In the genomic region with DNA sequence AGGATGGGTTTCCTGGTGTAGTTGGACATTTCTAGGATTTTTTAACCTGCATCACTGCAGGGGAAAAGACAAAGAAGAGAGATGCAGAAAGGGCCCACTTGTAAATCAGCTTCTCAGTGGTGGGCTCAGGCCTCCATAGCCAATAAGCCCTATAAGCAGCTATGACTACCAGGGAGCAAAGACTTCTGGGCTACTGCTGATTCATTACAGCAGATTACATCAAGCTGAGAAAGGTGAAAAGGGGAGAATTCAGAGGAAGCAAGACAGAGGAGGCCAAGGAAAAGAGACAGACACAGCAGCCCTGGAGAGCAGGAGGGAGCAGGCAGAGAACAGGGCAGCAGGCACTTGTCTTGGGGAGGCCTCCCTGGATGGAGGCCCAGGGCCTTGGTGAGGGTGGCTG, we compare ENCODE assay signal across 1 cellular context.
TF ChIP-seq lines count a peak whose summit lies in the region.

No MANE protein-coding gene starts in this region.

TF ChIP-seq in K562, 482 proteins besides CTCF, POLR2A, EP300 and RAD21 (continued from another document):
- TF ChIP-seq, protein P1, sequence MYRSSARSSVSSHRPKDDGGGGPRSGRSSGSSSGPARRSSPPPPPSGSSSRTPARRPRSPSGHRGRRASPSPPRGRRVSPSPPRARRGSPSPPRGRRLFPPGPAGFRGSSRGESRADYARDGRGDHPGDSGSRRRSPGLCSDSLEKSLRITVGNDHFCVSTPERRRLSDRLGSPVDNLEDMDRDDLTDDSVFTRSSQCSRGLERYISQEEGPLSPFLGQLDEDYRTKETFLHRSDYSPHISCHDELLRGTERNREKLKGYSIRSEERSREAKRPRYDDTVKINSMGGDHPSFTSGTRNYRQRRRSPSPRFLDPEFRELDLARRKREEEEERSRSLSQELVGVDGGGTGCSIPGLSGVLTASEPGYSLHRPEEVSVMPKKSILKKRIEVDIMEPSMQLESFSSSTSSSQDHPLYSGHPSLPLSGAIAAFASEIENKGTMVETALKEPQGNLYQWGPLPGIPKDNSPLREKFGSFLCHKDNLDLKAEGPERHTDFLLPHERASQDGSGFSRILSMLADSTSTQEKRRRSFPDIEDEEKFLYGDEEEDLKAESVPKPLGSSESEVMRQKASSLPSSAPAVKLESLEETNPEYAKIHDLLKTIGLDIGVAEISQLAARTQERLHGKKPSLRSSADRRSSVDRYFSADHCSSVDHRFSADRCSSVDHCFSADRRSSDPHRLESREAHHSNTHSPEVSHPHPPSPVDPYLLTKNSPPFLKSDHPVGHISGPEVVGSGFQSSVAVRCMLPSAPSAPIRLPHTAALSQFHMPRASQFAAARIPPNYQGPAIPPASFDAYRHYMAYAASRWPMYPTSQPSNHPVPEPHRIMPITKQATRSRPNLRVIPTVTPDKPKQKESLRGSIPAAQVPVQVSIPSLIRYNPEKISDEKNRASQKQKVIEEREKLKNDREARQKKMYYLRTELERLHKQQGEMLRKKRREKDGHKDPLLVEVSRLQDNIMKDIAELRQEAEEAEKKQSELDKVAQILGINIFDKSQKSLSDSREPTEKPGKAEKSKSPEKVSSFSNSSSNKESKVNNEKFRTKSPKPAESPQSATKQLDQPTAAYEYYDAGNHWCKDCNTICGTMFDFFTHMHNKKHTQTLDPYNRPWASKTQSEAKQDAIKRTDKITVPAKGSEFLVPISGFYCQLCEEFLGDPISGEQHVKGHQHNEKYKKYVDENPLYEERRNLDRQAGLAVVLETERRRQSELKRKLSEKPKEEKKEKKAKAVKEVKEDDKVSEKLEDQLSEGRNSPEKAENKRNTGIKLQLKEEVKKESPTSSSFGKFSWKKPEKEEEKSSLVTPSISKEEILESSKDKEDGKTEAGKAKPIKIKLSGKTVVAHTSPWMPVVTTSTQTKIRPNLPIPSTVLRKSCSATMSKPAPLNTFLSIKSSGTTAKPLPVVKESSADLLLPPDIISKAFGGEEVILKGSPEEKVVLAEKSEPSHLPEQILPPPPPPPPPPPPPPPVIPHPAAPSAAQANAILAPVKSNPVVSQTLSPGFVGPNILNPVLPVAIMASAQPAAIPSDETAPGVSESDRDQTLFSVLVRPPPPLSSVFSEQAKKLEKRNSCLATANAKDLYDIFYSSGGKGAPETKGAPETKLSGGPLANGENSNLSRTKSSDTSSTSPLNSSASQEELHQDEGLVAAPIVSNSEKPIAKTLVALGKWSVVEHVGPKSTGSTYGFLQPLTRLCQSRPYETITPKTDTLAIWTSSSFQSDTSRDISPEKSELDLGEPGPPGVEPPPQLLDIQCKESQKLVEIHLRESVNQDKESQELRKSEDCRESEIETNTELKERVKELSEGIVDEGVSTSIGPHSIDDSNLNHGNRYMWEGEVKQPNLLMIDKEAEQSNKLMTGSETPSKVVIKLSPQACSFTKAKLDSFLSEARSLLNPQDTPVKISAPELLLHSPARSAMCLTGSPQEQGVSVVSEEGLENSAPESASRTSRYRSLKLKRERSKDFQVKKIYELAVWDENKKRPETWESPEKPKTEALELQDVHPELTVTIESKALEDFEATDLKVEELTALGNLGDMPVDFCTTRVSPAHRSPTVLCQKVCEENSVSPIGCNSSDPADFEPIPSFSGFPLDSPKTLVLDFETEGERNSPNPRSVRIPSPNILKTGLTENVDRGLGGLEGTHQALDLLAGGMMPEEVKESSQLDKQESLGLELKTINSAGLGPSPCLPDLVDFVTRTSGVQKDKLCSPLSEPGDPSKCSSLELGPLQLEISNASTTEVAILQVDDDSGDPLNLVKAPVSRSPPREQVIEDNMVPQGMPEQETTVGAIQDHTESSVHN (IDR thresholded peaks at IDR 0.05; ENCODE audit: borderline replicate concordance in 1 of 2, low read depth in 1 of 2) = no peak
